ENCODE assay signal across 1 cellular context in genomic region chr6:1068068-1068467, GRCh38.
TF ChIP-seq lines count a peak whose summit lies in the region.

No MANE protein-coding gene starts in this region.

TF ChIP-seq in HEK293, 187 proteins besides CTCF, POLR2A, EP300 and RAD21 (continued from another document):
- TF ChIP-seq ZNF664 (tag by site-specific recombination; IDR thresholded peaks at IDR 0.05) (no peak), ZNF843 (tag by site-specific recombination; IDR thresholded peaks at IDR 0.05) (peak; percentile 75), ZNF366 (tag by site-specific recombination; conservative IDR thresholded peaks at IDR 0.05) (no peak), GLI2 (tag by site-specific recombination; IDR thresholded peaks at IDR 0.05; ENCODE audit: borderline replicate concordance, low read depth) (peak; percentile 16; the same call in 1 of the 2 replicates), KLF8 (tag by site-specific recombination; IDR thresholded peaks at IDR 0.05) (peak; percentile 51; the same call in 1 of the 2 replicates), PRDM6 (tag by site-specific recombination; IDR thresholded peaks at IDR 0.05) (no peak), PBX3 (CRISPR knock-in tag; IDR thresholded peaks at IDR 0.05) (no peak), FEZF1 (tag by site-specific recombination; IDR thresholded peaks at IDR 0.05) (peak; percentile 83), ZNF146 (tag by site-specific recombination; IDR thresholded peaks at IDR 0.05) (0 out of 2 replicates have a peak, but pooled peaks have one; percentile 10), OSR2 (tag by site-specific recombination; IDR thresholded peaks at IDR 0.05) (peak; percentile 58; the same call in 1 of the 2 replicates)
TF ChIP-seq in HEK293: peak in this region for 16.
